1 cellular context compared by ENCODE assay signal in the genomic region with DNA sequence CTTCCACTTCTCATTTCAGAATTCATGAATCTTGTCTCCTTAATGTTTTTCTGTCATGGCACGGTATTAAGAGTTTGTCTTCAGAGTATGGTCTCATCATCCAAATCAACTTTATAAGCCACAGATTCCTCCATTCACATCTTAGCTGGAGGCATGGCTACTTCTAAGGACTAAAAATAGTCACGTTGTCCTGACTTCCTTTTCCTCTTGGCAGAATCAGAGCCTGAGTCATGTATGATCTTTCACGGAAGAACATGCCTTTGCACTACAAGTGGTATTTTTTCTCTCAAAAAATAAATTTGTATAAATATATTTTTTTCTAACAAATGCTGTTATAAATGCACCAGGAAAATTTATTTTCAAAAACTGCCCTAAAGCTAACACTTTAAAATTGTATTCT.
TF ChIP-seq lines count a peak whose summit lies in the region.

No MANE protein-coding gene starts in this region.

TF ChIP-seq in SK-N-SH, 30 proteins besides CTCF, POLR2A, EP300 and RAD21 (continued from another document):
- TF ChIP-seq USF1 (IDR thresholded peaks at IDR 0.05; ENCODE audit: borderline replicate concordance, low read depth) (no peak), RXRA (IDR thresholded peaks at IDR 0.05; ENCODE audit: borderline replicate concordance, low read depth) (no peak), NFIC (IDR thresholded peaks at IDR 0.05; ENCODE audit: borderline replicate concordance) (peak; percentile 37; the same call in 1 of the 2 replicates), MAX (IDR thresholded peaks at IDR 0.05; ENCODE audit: low read depth) (no peak; the same call in 1 of the 2 replicates), RFX5 (IDR thresholded peaks at IDR 0.05; ENCODE audit: low read length) (no peak), REST (IDR thresholded peaks at IDR 0.05; ENCODE audit: low read depth, low read length) (no peak), JUND (IDR thresholded peaks at IDR 0.05) (no peak), GABPA (IDR thresholded peaks at IDR 0.05; ENCODE audit: low read depth) (no peak), FOXJ3 (CRISPR knock-in tag; IDR thresholded peaks at IDR 0.05) (no peak)
- TF ChIP-seq, protein P1, sequence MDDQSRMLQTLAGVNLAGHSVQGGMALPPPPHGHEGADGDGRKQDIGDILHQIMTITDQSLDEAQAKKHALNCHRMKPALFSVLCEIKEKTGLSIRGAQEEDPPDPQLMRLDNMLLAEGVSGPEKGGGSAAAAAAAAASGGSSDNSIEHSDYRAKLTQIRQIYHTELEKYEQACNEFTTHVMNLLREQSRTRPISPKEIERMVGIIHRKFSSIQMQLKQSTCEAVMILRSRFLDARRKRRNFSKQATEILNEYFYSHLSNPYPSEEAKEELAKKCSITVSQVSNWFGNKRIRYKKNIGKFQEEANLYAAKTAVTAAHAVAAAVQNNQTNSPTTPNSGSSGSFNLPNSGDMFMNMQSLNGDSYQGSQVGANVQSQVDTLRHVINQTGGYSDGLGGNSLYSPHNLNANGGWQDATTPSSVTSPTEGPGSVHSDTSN (IDR thresholded peaks at IDR 0.05) = no peak
